ENCODE assay signal across 24 cellular contexts in the genomic region with DNA sequence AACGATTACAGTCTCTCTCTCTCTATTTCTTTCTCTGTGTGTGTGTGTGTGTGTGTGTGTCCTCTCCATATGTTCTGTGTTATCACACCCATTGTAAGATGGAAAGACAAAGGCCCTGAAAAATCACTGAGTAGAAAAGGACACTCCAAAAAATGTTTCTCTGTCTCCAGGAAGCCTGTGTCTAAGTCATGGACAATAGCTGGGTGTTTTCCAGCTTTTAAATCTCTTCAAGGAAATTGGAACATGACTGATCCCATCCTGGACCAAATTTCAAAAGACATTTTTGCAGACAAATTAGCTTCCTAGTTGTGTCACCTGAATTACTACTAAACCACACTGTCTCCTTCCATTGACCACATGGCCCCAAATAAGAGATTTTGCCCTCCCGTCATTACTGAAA. TPM values are rescaled to one million over a fixed set of nuclear protein-coding genes. Genes with fewer than 3 reads are reported as not detected.
A peak's percentile ranks its signal among the peaks of the same experiment; 100 is the strongest.
DNase-seq lines count a peak whose midpoint lies in the region; ATAC-seq, FAIRE-seq and TF ChIP-seq lines count a peak whose summit lies in the region.
"Had no signal": no experiment of that assay in that cellular context is flagged by ENCODE, and none has a peak within 500 bp of the region (broad histone marks: within the 10 kb centered on the region; RNA-seq: fewer than 3 reads in every experiment).

No MANE protein-coding gene starts in this region.

- H3K4me2 ChIP-seq in astrocyte (ENCODE audit: low read length) = no peak overlapping the region
- H3K4me2 ChIP-seq: A549, GM23338 had no signal

- H3K4me1 ChIP-seq in astrocyte (ENCODE audit: insufficient read depth, low read length) (no peaks in the 10 kb centered on the region), right atrium auricular region (peaks cover 0 to 16% of the 10 kb centered on the region in 2 donors)
- H3K4me1 ChIP-seq: A549 had no signal

- peaks cover 2% of the 10 kb centered on the region for H3K4me1 Mint-ChIP-seq in astrocyte (ENCODE audit: low read depth, unreplicated experiment)

- no peak overlapping the region for H3K9ac ChIP-seq in astrocyte (ENCODE audit: low read length)

- peak; percentile 49 for DNase-seq in AG10803 (ENCODE audit: low read depth)
- no peak for DNase-seq in astrocyte (ENCODE audit: low read depth)
- DNase-seq in fibroblast of mammary gland (ENCODE audit: low read depth) = peak; percentile 15
- no peak for DNase-seq in stimulated activated CD4-positive, alpha-beta T cell treated with anti-CD3 and anti-CD28 coated beads, Interleukin-1b, Interleukin-23, amount 100 ng/mL, for 48 hours
- no peak for DNase-seq in right atrium auricular region (ENCODE audit: low spot score)
- DNase-seq: 8988T; ACHN; C1 segment of cervical spinal cord; Calu3; CD4-positive, alpha-beta memory T cell; COR-L47; DMS53; DMS79 treated with DMSO at 0.1 percent for 48 hours; GF-D8; H9 had no signal

- H3K27me3 Mint-ChIP-seq in astrocyte (ENCODE audit: low read depth, unreplicated experiment) = peaks cover 96% of the 10 kb centered on the region

- no peak overlapping the region for H3K4me3 Mint-ChIP-seq in astrocyte (ENCODE audit: unreplicated experiment)
- H3K4me3 Mint-ChIP-seq: CD4-positive, alpha-beta memory T cell; GM23338; H9 had no signal

- peaks cover under 1% of the 10 kb centered on the region for H4K20me1 ChIP-seq in astrocyte (ENCODE audit: insufficient read depth, low read length)

- TF ChIP-seq CTCF in AG10803 (conservative IDR thresholded peaks at IDR 0.05; ENCODE audit: low read length) = no peak
- TF ChIP-seq CTCF in astrocyte (IDR thresholded peaks at IDR 0.05; ENCODE audit: insufficient read depth, low read depth, low read length) = no peak
- no peak for TF ChIP-seq CTCF in fibroblast of mammary gland (conservative IDR thresholded peaks at IDR 0.05; ENCODE audit: control insufficient read depth, insufficient read depth, low read depth, low read length)
- no peak for TF ChIP-seq CTCF in right atrium auricular region (IDR thresholded peaks at IDR 0.05)

- H3K36me3 ChIP-seq in astrocyte (ENCODE audit: insufficient read depth, low read length) (no peaks in the 10 kb centered on the region), right atrium auricular region (no peaks in the 10 kb centered on the region)

- peaks cover 9% of the 10 kb centered on the region for H3K9me3 Mint-ChIP-seq in astrocyte (ENCODE audit: unreplicated experiment)
- H3K9me3 Mint-ChIP-seq: CD4-positive, alpha-beta memory T cell; GM23338; H9 had no signal

- H3K9me3 ChIP-seq in astrocyte (ENCODE audit: insufficient read depth, low read depth, low read length) = no peaks in the 10 kb centered on the region
- no peaks in the 10 kb centered on the region for H3K9me3 ChIP-seq in right atrium auricular region
- H3K9me3 ChIP-seq: A549 had no signal

- FAIRE-seq in astrocyte (lab: Jason Lieb, UNC) = peak; percentile 9
- FAIRE-seq: A549, GM12891, GM18507 had no signal

- no peak overlapping the region for H3K27ac Mint-ChIP-seq in astrocyte (ENCODE audit: unreplicated experiment)
- H3K27ac Mint-ChIP-seq: CD4-positive, alpha-beta memory T cell; GM23338; H9 had no signal

- no peak for ATAC-seq in GM21717 (IDR thresholded peaks at IDR 0.05; ENCODE audit: unreplicated experiment)
- ATAC-seq: A549, GM23338, HCT116 had no signal

- H3K27ac ChIP-seq in astrocyte (ENCODE audit: low read depth, low read length) (no peak overlapping the region), right atrium auricular region (no peak overlapping the region)
- H3K27ac ChIP-seq: A549 had no signal

- no peak overlapping the region for H3K4me3 ChIP-seq in AG10803 (ENCODE audit: low read length)
- H3K4me3 ChIP-seq in astrocyte (ENCODE audit: insufficient read depth, low read depth, low read length) = no peak overlapping the region
- no peak overlapping the region for H3K4me3 ChIP-seq in fibroblast of mammary gland (ENCODE audit: control insufficient read depth, low read depth, low read length)
- H3K4me3 ChIP-seq in right atrium auricular region = no peak overlapping the region
- H3K4me3 ChIP-seq: A549, GM23338 had no signal

- peaks cover 1% of the 10 kb centered on the region for H3K36me3 Mint-ChIP-seq in astrocyte (ENCODE audit: low read depth, unreplicated experiment)
- H3K36me3 Mint-ChIP-seq: CD4-positive, alpha-beta memory T cell had no signal

- H2AFZ ChIP-seq in astrocyte (ENCODE audit: low read depth, low read length) = no peak overlapping the region
- H2AFZ ChIP-seq: GM23338 had no signal

- H3K27me3 ChIP-seq in astrocyte (ENCODE audit: insufficient read depth, low read length) (peaks cover 71% of the 10 kb centered on the region), right atrium auricular region (no peaks in the 10 kb centered on the region)

- no peaks in the 10 kb centered on the region for H3K79me2 ChIP-seq in astrocyte (ENCODE audit: insufficient read depth, low read length)

RNA-seq across cellular contexts. Expression of gene LMX1A, which starts 31.0 kb away (rescaled TPM):
- not detected in 2 replicates for total RNA-seq in astrocyte
- total RNA-seq in right atrium auricular region = not detected
- total RNA-seq: Calu3; CD4-positive, alpha-beta memory T cell; Daoy; G401; GM23338; H4; H9 had no signal

RNA-seq across cellular contexts. Expression of gene RXRG, which starts 57.4 kb away (rescaled TPM):
- 0.29 TPM in 1 of 2 replicates, not detected in the other for total RNA-seq in astrocyte
- 1 to 10 TPM; 1.2 to 3.3 TPM for total RNA-seq in right atrium auricular region
- total RNA-seq: Calu3; CD4-positive, alpha-beta memory T cell; G401; GM23338; H4; H9 had no signal

Comparison
In these comparisons a context has a peak if more than half of its experiments do, and no peak if none do; other contexts are left out.
1. DNase-seq: peak in AG10803 (single experiment) and fibroblast of mammary gland (single experiment); none in astrocyte (single experiment), stimulated activated CD4-positive, alpha-beta T cell treated with anti-CD3 and anti-CD28 coated beads, Interleukin-1b, Interleukin-23, amount 100 ng/mL, for 48 hours (single experiment) and right atrium auricular region (single experiment).